Comparison of ENCODE assay signal across 12 cellular contexts in genomic region chr11:69215784-69216415, GRCh38.
A peak's percentile ranks its signal among the peaks of the same experiment; 100 is the strongest.
DNase-seq lines count a peak whose midpoint lies in the region; ATAC-seq and TF ChIP-seq lines count a peak whose summit lies in the region.
"Had no signal": no experiment of that assay in that cellular context is flagged by ENCODE, and none has a peak within 500 bp of the region (broad histone marks: within the 10 kb centered on the region; RNA-seq: fewer than 3 reads in every experiment).

No MANE protein-coding gene starts in this region.

- H3K4me1 ChIP-seq in heart right ventricle: peaks cover 0 to 10% (median 0%) of the 10 kb centered on the region in 9 donors

- intact Hi-C loops in heart right ventricle (cut with DNase I): loop anchor here in 1 of 10 donors (10.0 kb wide), 1 partner anchor 81 kb away; no protein-coding TSS in a partner anchor
- intact Hi-C loops in Right ventricle myocardium superior (cut with DNase I): no loop called here

- H3K9me3 ChIP-seq in heart right ventricle: no peaks in the 10 kb centered on the region

- H3K4me3 ChIP-seq in heart right ventricle: no peak overlapping the region

- H3K36me3 ChIP-seq in heart right ventricle: no peaks in the 10 kb centered on the region

- WGBS in heart right ventricle, 2 donors: 88% methylated on average over 6 of the region's 6 CpGs

- no peak for TF ChIP-seq CTCF in heart right ventricle (IDR thresholded peaks at IDR 0.05)

- DNase-seq in GM04504 (ENCODE audit: low read depth) (peak; percentile 9), RPMI7951 (ENCODE audit: low read depth) (peak; percentile 59), fibroblast of peridontal ligament (ENCODE audit: extremely low read depth) (peak; percentile 40), heart right ventricle (no peak), Right ventricle myocardium superior (no peak)
- DNase-seq in stimulated activated CD8-positive, alpha-beta memory T cell treated with anti-CD3 and anti-CD28 coated beads, Interleukin-4, amount 100 ng/mL, for 48 hours: peak; percentile 20
- no peak for DNase-seq in stimulated activated naive CD4-positive, alpha-beta T cell (lab: John Stamatoyannopoulos, UW)
- DNase-seq: anterior cingulate cortex; CD8-positive, alpha-beta memory T cell; H7; RPMI8226 had no signal

- no peak for ATAC-seq in heart right ventricle
- no peak for ATAC-seq in Right ventricle myocardium superior (ENCODE audit: poor library complexity)
- ATAC-seq: naive thymus-derived CD4-positive, alpha-beta T cell had no signal

- no peak overlapping the region for H3K27ac ChIP-seq in heart right ventricle

- H3K27me3 ChIP-seq in heart right ventricle: peaks cover 0 to 12% (median 0%) of the 10 kb centered on the region in 7 donors

Comparison
In these comparisons a context has a peak if more than half of its experiments do, and no peak if none do; other contexts are left out.
1. DNase-seq: peak in GM04504 (single experiment), RPMI7951 (single experiment), fibroblast of peridontal ligament (single experiment) and stimulated activated CD8-positive, alpha-beta memory T cell treated with anti-CD3 and anti-CD28 coated beads, Interleukin-4, amount 100 ng/mL, for 48 hours (single experiment); none in stimulated activated naive CD4-positive, alpha-beta T cell (0 of 6), heart right ventricle (0 of 2) and Right ventricle myocardium superior (single experiment).